ENCODE assay signal across 1 cellular context in the genomic region with DNA sequence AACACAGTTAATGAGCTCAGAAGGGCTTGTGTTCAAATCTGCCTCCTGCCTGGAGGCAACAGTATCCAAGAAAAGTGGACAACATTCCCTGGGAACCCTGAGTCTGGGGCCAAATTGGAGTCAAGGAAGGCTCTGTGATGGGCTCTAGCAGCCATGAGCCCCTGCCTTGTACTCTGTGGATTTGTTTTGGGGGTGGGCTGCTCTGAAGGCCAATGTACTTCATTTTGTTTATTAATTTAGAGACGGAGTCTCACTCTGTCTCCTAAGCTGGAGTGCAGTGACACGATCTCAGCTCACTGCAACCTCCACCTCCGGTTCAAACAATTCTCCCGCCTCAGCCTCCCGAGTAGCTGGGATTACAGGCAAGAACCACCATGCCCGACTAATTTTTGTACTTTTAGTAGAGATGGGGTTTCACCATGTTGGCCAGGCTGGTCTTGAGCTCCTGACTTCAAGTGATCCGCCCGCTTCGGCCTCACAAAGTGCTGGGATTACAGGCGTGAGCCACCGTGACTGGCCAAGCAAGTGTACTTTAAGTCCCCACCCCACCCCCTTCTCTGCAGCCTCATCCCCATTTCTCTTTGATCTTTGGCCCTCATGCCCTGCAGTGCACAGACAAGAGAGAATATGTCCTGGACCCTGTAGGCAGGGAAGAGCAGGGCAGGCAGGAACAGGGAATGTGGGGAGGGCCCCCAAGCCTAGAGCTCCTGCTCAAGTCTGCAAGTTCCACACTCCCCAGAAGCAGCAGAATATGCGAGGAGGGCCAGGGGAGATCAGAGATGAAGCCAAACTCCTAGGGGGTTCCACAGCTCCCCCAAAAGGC.
TF ChIP-seq lines count a peak whose summit lies in the region.

No MANE protein-coding gene starts in this region.

TF ChIP-seq in WTC11, 78 proteins besides CTCF, POLR2A, EP300 and RAD21 (continued from another document):
- TF ChIP-seq JUN (CRISPR knock-in tag; IDR thresholded peaks at IDR 0.05), result no peak
- no peak for TF ChIP-seq NR2C2 (CRISPR knock-in tag; IDR thresholded peaks at IDR 0.05)
- no peak for TF ChIP-seq FOXK1 (CRISPR knock-in tag; IDR thresholded peaks at IDR 0.05)
- no peak for TF ChIP-seq NFYB (CRISPR knock-in tag; conservative IDR thresholded peaks at IDR 0.05; ENCODE audit: low read depth)
